In genomic region chr3:39180546-39181346, GRCh38 we compare ENCODE assay signal across 8 cellular contexts. TPM values are rescaled to one million over a fixed set of nuclear protein-coding genes. Genes with fewer than 3 reads are reported as not detected.
A peak's percentile ranks its signal among the peaks of the same experiment; 100 is the strongest.
DNase-seq lines count a peak whose midpoint lies in the region; ATAC-seq and TF ChIP-seq lines count a peak whose summit lies in the region.

No MANE protein-coding gene starts in this region.

- H3K4me3 ChIP-seq in liver (ENCODE audit: low read depth in 1 of 3, low read length in 3 of 3) = peak overlapping the region in 2 of 3 donors; percentile 30 to 60

- peak; percentile 40 to 66 for TF ChIP-seq RAD21 in liver (IDR thresholded peaks at IDR 0.05)

- TF ChIP-seq CTCF in AG09319 (IDR thresholded peaks at IDR 0.05; ENCODE audit: low read depth, low read length) = peak; percentile 26
- TF ChIP-seq CTCF in liver (IDR thresholded peaks at IDR 0.05; ENCODE audit: low read depth, low read length, missing input control) = peak; percentile 42

- no peaks in the 10 kb centered on the region for H3K36me3 ChIP-seq in liver (ENCODE audit: control insufficient read depth in 4 of 4, insufficient read depth in 3 of 4, low read depth in 1 of 4, low read length in 3 of 4)

- H3K9ac ChIP-seq in liver (ENCODE audit: low read depth in 1 of 2, low read length in 2 of 2) = peak overlapping the region; percentile 5 to 20

- no peaks in the 10 kb centered on the region for H3K9me3 ChIP-seq in liver (ENCODE audit: control insufficient read depth in 4 of 4, low read length in 3 of 4)

- DNase-seq in AG09319 (ENCODE audit: extremely low read depth, low read depth) = no peak
- peak; percentile 90 for DNase-seq in GM19238 (ENCODE audit: insufficient read length, low spot score)
- peak; percentile 80 for DNase-seq in NCI-H510A treated with DMSO at 0.1 percent for 48 hours (lab: John Stamatoyannopoulos, UW)
- DNase-seq in activated CD4-positive, alpha-beta T cell treated with anti-CD3 and anti-CD28 coated beads, Interleukin-2, amount 50 U/mL, for 1 hour = peak; percentile 90
- peak; percentile 59 for DNase-seq in dedifferentiated amniotic fluid mesenchymal stem cell (ENCODE audit: extremely low spot score)
- DNase-seq in stimulated activated CD4-positive, alpha-beta T cell treated with anti-CD3 and anti-CD28 coated beads, Interleukin-2, amount 100 ng/mL, for 48 hours = peak; percentile 77 to 82

- peak overlapping the region; percentile 61 to 75 for H3K27ac ChIP-seq in liver (ENCODE audit: low read depth in 1 of 2, low read length in 2 of 2)

- peaks cover 10 to 35% (median 24%) of the 10 kb centered on the region in 4 donors for H3K4me1 ChIP-seq in liver (ENCODE audit: control insufficient read depth in 4 of 4, insufficient read depth in 4 of 4, low read length in 3 of 4)

- peak; percentile 95 for ATAC-seq in HG03354 (IDR thresholded peaks at IDR 0.05; ENCODE audit: poor library complexity, severe bottlenecking, unreplicated experiment)

- WGBS in liver = 3% methylated on average over 64 of the region's 64 CpGs

- no peaks in the 10 kb centered on the region for H3K27me3 ChIP-seq in liver (ENCODE audit: control insufficient read depth in 4 of 4, insufficient read depth in 4 of 4, low read length in 3 of 4)

TF ChIP-seq in liver, 16 proteins besides CTCF, POLR2A, EP300 and RAD21:
- no peak for TF ChIP-seq MAX (IDR thresholded peaks at IDR 0.05)
- peak; percentile 68 for TF ChIP-seq SP1 (IDR thresholded peaks at IDR 0.05)
- TF ChIP-seq YY1 (IDR thresholded peaks at IDR 0.05) = peak; percentile 36
- TF ChIP-seq ATF3 (IDR thresholded peaks at IDR 0.05) = no peak
- no peak for TF ChIP-seq GABPA (IDR thresholded peaks at IDR 0.05 in 1 of 2, conservative IDR thresholded peaks at IDR 0.05 in 1 of 2)
- no peak for TF ChIP-seq HNF4G (IDR thresholded peaks at IDR 0.05)
- TF ChIP-seq RXRA (IDR thresholded peaks at IDR 0.05) = peak in 1 of 2 donors; percentile 15
- peak; percentile 36 for TF ChIP-seq NR2F2 (IDR thresholded peaks at IDR 0.05)
- peak; percentile 27 for TF ChIP-seq REST (IDR thresholded peaks at IDR 0.05)
- TF ChIP-seq JUND (IDR thresholded peaks at IDR 0.05) = no peak
- TF ChIP-seq HNF4A (conservative IDR thresholded peaks at IDR 0.05) = no peak

RNA-seq across cellular contexts. Expression of gene XIRP1, which starts 11.6 kb away (rescaled TPM):
- not detected for total RNA-seq in liver
- polyA plus RNA-seq in liver = under 1 TPM in 1 of 2 donors, not detected in 1; 0.01 TPM

RNA-seq across cellular contexts. Expression of gene CSRNP1, which starts 27.4 kb away (rescaled TPM):
- total RNA-seq in liver = 10 to 100 TPM in 1 of 2 donors, 1 to 10 TPM in 1; 4.7 to 19.3 TPM
- 10 to 100 TPM in 1 of 2 donors, 1 to 10 TPM in 1; 8.7 to 12.8 TPM for polyA plus RNA-seq in liver
